8 cellular contexts compared by ENCODE assay signal in the genomic region with DNA sequence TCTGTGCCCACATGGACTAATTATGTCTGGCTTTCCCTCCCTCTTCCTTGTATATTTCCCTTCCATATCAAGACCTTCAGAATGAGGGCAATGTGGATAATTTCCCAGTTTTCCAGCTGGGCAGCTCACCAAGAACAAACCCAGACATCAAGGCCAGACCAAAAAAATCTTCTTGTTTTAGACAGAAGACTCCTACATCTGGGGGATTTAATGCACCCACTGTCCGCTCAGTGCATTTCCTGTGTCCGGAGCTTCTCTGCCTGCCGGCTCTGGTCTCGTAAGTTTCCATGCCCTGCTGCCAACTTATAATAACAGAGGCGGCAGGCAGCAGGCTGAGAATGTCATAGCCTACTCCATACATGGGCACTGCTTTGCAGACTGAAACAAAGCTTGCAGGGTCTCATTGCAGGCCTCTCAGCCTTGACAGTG.
DNase-seq lines count a peak whose midpoint lies in the region; TF ChIP-seq lines count a peak whose summit lies in the region.

No MANE protein-coding gene starts in this region.

- H3K9me2 ChIP-seq in MM.1S (replicated peaks; ENCODE audit: insufficient read depth, low read length), result no peaks in the 10 kb centered on the region

- H3K79me2 ChIP-seq in MM.1S (ENCODE audit: low read length), result no peaks in the 10 kb centered on the region

- H3K27me3 ChIP-seq in layer of hippocampus (ENCODE audit: control insufficient read depth, insufficient read depth, low read length), result no peaks in the 10 kb centered on the region
- no peaks in the 10 kb centered on the region for H3K27me3 ChIP-seq in skeletal muscle tissue (ENCODE audit: control insufficient read depth in 3 of 3, insufficient read depth in 3 of 3, low read length in 3 of 3)
- no peaks in the 10 kb centered on the region for H3K27me3 ChIP-seq in MM.1S (replicated peaks; ENCODE audit: insufficient read depth, low read length)
- H3K27me3 ChIP-seq in effector memory CD4-positive, alpha-beta T cell (replicated peaks; ENCODE audit: control insufficient read depth, insufficient read depth, low read length, poor library complexity, severe bottlenecking), result no peaks in the 10 kb centered on the region

- H3K36me3 ChIP-seq in skeletal muscle tissue (ENCODE audit: control insufficient read depth in 3 of 3, insufficient read depth in 3 of 3, low read length in 3 of 3), result no peaks in the 10 kb centered on the region
- no peaks in the 10 kb centered on the region for H3K36me3 ChIP-seq in MM.1S (replicated peaks; ENCODE audit: insufficient read depth, low read length)
- peaks cover 16% of the 10 kb centered on the region for H3K36me3 ChIP-seq in effector memory CD4-positive, alpha-beta T cell (ENCODE audit: control insufficient read depth, insufficient read depth, low read length)

- H3K9me3 ChIP-seq in skeletal muscle tissue (ENCODE audit: control insufficient read depth in 3 of 3, low read length in 3 of 3) (peaks cover 4 to 5% (median 4%) of the 10 kb centered on the region in 3 donors), MM.1S (replicated peaks; ENCODE audit: insufficient read depth, low read length) (no peaks in the 10 kb centered on the region)
- no peaks in the 10 kb centered on the region for H3K9me3 ChIP-seq in effector memory CD4-positive, alpha-beta T cell (ENCODE audit: control insufficient read depth, low read length)

- no peak overlapping the region for H3K4me2 ChIP-seq in MM.1S (ENCODE audit: low read depth, low read length)

- H3K9ac ChIP-seq in skeletal muscle tissue (ENCODE audit: low read depth in 1 of 3, low read length in 3 of 3) (peak overlapping the region; percentile 63 to 75 (median 66)), MM.1S (ENCODE audit: low read length) (no peak overlapping the region)

- H2AFZ ChIP-seq in MM.1S (ENCODE audit: low read length), result no peak overlapping the region

- H3K4me1 ChIP-seq in skeletal muscle tissue (ENCODE audit: control insufficient read depth in 3 of 3, insufficient read depth in 3 of 3, low read length in 3 of 3), result peaks cover 36 to 41% (median 40%) of the 10 kb centered on the region in 3 donors
- no peaks in the 10 kb centered on the region for H3K4me1 ChIP-seq in MM.1S (ENCODE audit: low read length)
- H3K4me1 ChIP-seq in effector memory CD4-positive, alpha-beta T cell (ENCODE audit: control insufficient read depth, insufficient read depth, low read length, poor library complexity, severe bottlenecking), result no peaks in the 10 kb centered on the region

- no peak for TF ChIP-seq CTCF in MM.1S (IDR thresholded peaks at IDR 0.05; ENCODE audit: low read length)

- H3K4me3 ChIP-seq in skeletal muscle tissue (ENCODE audit: low read length in 3 of 3), result peak overlapping the region; percentile 4 to 54 (median 22)
- no peak overlapping the region for H3K4me3 ChIP-seq in MM.1S (ENCODE audit: low read length)
- H3K4me3 ChIP-seq in effector memory CD4-positive, alpha-beta T cell (ENCODE audit: insufficient read depth, low read depth, low read length, poor library complexity, severe bottlenecking), result no peak overlapping the region

- DNase-seq in GM03348 (ENCODE audit: low spot score), result peak; percentile 46
- DNase-seq in caudate nucleus (lab: John Stamatoyannopoulos, UW), result peak in 18 of 61 donors; percentile 9 to 35 (median 18)
- DNase-seq in MM.1S, result no peak
- DNase-seq in effector memory CD4-positive, alpha-beta T cell, result no peak
- no peak for DNase-seq in A172 (ENCODE audit: low spot score)
- no peak for DNase-seq in NCI-H1694 (lab: John Stamatoyannopoulos, UW)

- H3F3A ChIP-seq in MM.1S (ENCODE audit: insufficient read depth, low read length), result no peaks in the 10 kb centered on the region

- H3K27ac ChIP-seq in caudate nucleus (ENCODE audit: low read depth, low read length) (peak overlapping the region; percentile 50), layer of hippocampus (ENCODE audit: low read depth, low read length) (peak overlapping the region; percentile 71), skeletal muscle tissue (ENCODE audit: low read depth, low read length) (peak overlapping the region; percentile 81), MM.1S (ENCODE audit: low read length) (no peak overlapping the region)
- no peak overlapping the region for H3K27ac ChIP-seq in effector memory CD4-positive, alpha-beta T cell (ENCODE audit: insufficient read depth, low read length, poor library complexity, severe bottlenecking)

- no peaks in the 10 kb centered on the region for H4K20me1 ChIP-seq in MM.1S (ENCODE audit: insufficient read depth, low read length)

Comparison
In these comparisons a context has a peak if more than half of its experiments do, and no peak if none do; other contexts are left out.
1. H3K27ac ChIP-seq: peak in caudate nucleus (single experiment), layer of hippocampus (single experiment) and skeletal muscle tissue (single experiment); none in MM.1S (single experiment) and effector memory CD4-positive, alpha-beta T cell (single experiment).
2. H3K4me3 ChIP-seq: peak in skeletal muscle tissue (3 of 3); none in MM.1S (single experiment) and effector memory CD4-positive, alpha-beta T cell (single experiment).